Comparison of ENCODE assay signal across 8 cellular contexts in genomic region chr3:72818092-72818721, GRCh38. TPM values are rescaled to one million over a fixed set of nuclear protein-coding genes. Genes with fewer than 3 reads are reported as not detected.
A peak's percentile ranks its signal among the peaks of the same experiment; 100 is the strongest.
DNase-seq lines count a peak whose midpoint lies in the region; ATAC-seq and TF ChIP-seq lines count a peak whose summit lies in the region.

No MANE protein-coding gene starts in this region.

- H3K9me2 ChIP-seq in SU-DHL-6 (replicated peaks; ENCODE audit: insufficient read depth, low read length): no peaks in the 10 kb centered on the region

- no peak overlapping the region for H3K4me3 ChIP-seq in A673 (ENCODE audit: low read depth, low read length, poor library complexity, severe bottlenecking)
- no peak overlapping the region for H3K4me3 ChIP-seq in SU-DHL-6 (ENCODE audit: insufficient read depth, low read length, poor library complexity, severe bottlenecking)
- no peak overlapping the region for H3K4me3 ChIP-seq in uterus

- H4K20me1 ChIP-seq in SU-DHL-6 (ENCODE audit: low read depth, low read length): no peaks in the 10 kb centered on the region

- CTCF ChIA-PET in A673 (lab: Charles Lee): no interaction called here

- no peak overlapping the region for H3K27ac ChIP-seq in A673 (ENCODE audit: low read depth, low read length, poor library complexity, severe bottlenecking)
- no peak overlapping the region for H3K27ac ChIP-seq in SU-DHL-6 (ENCODE audit: low read depth, low read length)
- no peak overlapping the region for H3K27ac ChIP-seq in uterus

- no peak overlapping the region for H3K4me2 ChIP-seq in SU-DHL-6 (ENCODE audit: low read depth, low read length, poor library complexity, severe bottlenecking)

- intact Hi-C loops in A673 (cut with micrococcal nuclease; ENCODE audit: unreplicated experiment): loop anchor here (10.0 kb wide), 1 partner anchor 153 kb away; no protein-coding TSS in a partner anchor
- intact Hi-C loops in uterus (cut with DNase I; ENCODE audit: low total_unique reads): no loop called here

- POLR2A ChIA-PET in A673 (lab: Charles Lee; ENCODE audit: low non-redundant PET): no interaction called here

- no peaks in the 10 kb centered on the region; the same call in 1 of the 2 replicates for H3K79me2 ChIP-seq in SU-DHL-6 (ENCODE audit: insufficient read depth, low read length)

- DNase-seq in A673 (ENCODE audit: low spot score): peak; percentile 39
- peak; percentile 21 for DNase-seq in hepatic stellate cell (ENCODE audit: low spot score)
- DNase-seq in uterus: no peak
- DNase-seq in cortex of kidney (lab: John Stamatoyannopoulos, UW): no peak

- H3K9me3 ChIP-seq in A673 (ENCODE audit: low read depth, low read length, poor library complexity, severe bottlenecking) (no peaks in the 10 kb centered on the region), SU-DHL-6 (ENCODE audit: insufficient read depth, low read length) (no peaks in the 10 kb centered on the region), uterus (no peaks in the 10 kb centered on the region)

- H3K27me3 ChIP-seq in A673 (replicated peaks; ENCODE audit: insufficient read depth, low read depth, low read length, poor library complexity) (no peaks in the 10 kb centered on the region), SU-DHL-6 (ENCODE audit: low read length) (no peaks in the 10 kb centered on the region), uterus (no peaks in the 10 kb centered on the region)

- no peaks in the 10 kb centered on the region for H3K36me3 ChIP-seq in A673 (ENCODE audit: insufficient read depth, low read length, poor library complexity, severe bottlenecking)
- H3K36me3 ChIP-seq in SU-DHL-6 (ENCODE audit: low read length): no peaks in the 10 kb centered on the region; the same call in 1 of the 2 replicates
- no peaks in the 10 kb centered on the region for H3K36me3 ChIP-seq in uterus

- TF ChIP-seq POLR2A in uterus (IDR thresholded peaks at IDR 0.05): no peak

- H3K9ac ChIP-seq in SU-DHL-6 (ENCODE audit: low read length): no peak overlapping the region

- H3K4me1 ChIP-seq in A673 (ENCODE audit: insufficient read depth, low read length, poor library complexity, severe bottlenecking): peaks cover 39% of the 10 kb centered on the region
- H3K4me1 ChIP-seq in uterus: peaks cover 0 to 9% of the 10 kb centered on the region in 2 donors

- TF ChIP-seq CTCF in A673 (conservative IDR thresholded peaks at IDR 0.05; ENCODE audit: low read depth, low read length) (peak; percentile 65), GM12873 (IDR thresholded peaks at IDR 0.05; ENCODE audit: insufficient read depth, low read depth, low read length, missing control alignments) (peak; percentile 43), SU-DHL-6 (IDR thresholded peaks at IDR 0.05; ENCODE audit: insufficient read depth, low read length, poor library complexity, severe bottlenecking) (peak; percentile 22), uterus (IDR thresholded peaks at IDR 0.05) (peak; percentile 28 to 64 (median 44))

- ATAC-seq in HG03039 (IDR thresholded peaks at IDR 0.05; ENCODE audit: unreplicated experiment) (no peak), GM19023 (IDR thresholded peaks at IDR 0.05; ENCODE audit: unreplicated experiment) (no peak)

- no peak overlapping the region for H2AFZ ChIP-seq in SU-DHL-6 (ENCODE audit: low read depth, low read length, severe bottlenecking)

- BruUV-seq in A673 (replicated peaks; lab: Mats Ljungman, UMichigan): no TSS peak

- peaks cover 4% of the 10 kb centered on the region; the same call in 1 of the 2 replicates for H3F3A ChIP-seq in SU-DHL-6 (ENCODE audit: insufficient read depth)

RNA-seq across cellular contexts. Expression of gene SHQ1, which starts 30.0 kb away (rescaled TPM):
- total RNA-seq in A673 (2021) (21.1 and 24.3 TPM in 2 replicates), uterus (10 to 100 TPM in 2 of 4 donors, 1 to 10 TPM in 2; 8.2 to 30.9 (median 19.2) TPM)

Comparison
In these comparisons a context has a peak if more than half of its experiments do, and no peak if none do; other contexts are left out.
1. DNase-seq: peak in A673 (single experiment) and hepatic stellate cell (single experiment); none in uterus (0 of 2) and cortex of kidney (single experiment).
2. Peak in every context shown above with its lines, with median percentiles within 50 percentile points of each other: CTCF ChIP-seq.